ENCODE assay signal across 7 cellular contexts in the genomic region with DNA sequence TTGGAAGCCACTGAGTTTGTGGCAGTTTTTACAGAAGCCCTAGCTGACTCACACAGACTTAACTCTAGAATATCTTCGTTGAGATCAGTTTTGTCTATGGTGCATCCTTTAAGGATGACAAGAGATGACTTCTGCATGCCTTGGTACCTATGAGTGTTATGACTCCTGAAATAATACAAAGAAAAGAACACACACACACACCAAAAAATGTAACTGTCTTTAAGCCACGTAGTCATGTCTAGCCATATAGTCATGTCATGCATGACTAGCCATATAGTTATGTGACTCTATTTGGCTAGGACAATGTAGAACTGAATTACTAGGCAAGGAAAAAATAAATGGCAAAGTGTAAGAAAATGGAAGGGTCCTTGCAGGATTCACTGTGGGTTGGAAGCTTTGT.
"Had no signal": no experiment of that assay in that cellular context is flagged by ENCODE, and none has a peak within 500 bp of the region (broad histone marks: within the 10 kb centered on the region; RNA-seq: fewer than 3 reads in every experiment).

No MANE protein-coding gene starts in this region.

- H3K4me3 ChIP-seq: K562 had no signal

- H3K27ac ChIP-seq: HL-60 had no signal

- H3K27ac Mint-ChIP-seq: IgD-negative memory B cell had no signal

- DNase-seq: IMR-90, KBM-7, KG1 had no signal

- H3K36me3 Mint-ChIP-seq: IgD-negative memory B cell had no signal

- H3K27me3 Mint-ChIP-seq: IgD-negative memory B cell had no signal

- ATAC-seq: HepG2, K562 had no signal
